ENCODE assay signal across 6 cellular contexts in the genomic region with DNA sequence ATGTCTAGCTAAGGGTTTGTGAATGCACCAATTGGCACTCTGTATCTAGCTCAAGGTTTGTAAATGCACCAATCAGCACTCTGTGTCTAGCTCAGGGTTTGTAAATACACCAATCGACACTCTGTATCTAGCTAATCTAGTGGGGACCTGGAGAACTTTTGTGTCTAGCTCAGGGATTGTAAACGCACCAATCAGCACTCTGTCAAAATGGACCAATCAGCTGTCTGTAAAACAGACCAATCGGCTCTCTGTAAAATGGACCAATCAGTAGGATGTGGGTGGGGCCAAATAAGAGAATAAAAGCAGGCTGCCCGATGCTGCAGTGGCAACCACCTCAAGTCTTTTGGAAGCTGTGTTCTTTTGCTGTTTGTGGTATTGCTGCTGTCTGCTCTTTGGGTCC.
DNase-seq lines count a peak whose midpoint lies in the region; ATAC-seq, FAIRE-seq and TF ChIP-seq lines count a peak whose summit lies in the region.
"Not testable (repeated sequence)": the region's sequence is repeated elsewhere in the genome, so short reads cannot be mapped to it uniquely, and the experiment has no call there.

No MANE protein-coding gene starts in this region.

- FAIRE-seq in A549 (lab: Jason Lieb, UNC); K562 (lab: Jason Lieb, UNC): not testable (repeated sequence)

- not testable (repeated sequence) for H3K4me1 ChIP-seq in A549; HEK293 (ENCODE audit: control insufficient read depth, insufficient read depth, low read length); K562 (replicated peaks in 1 of 2; ENCODE audit: control insufficient read depth in 2 of 2, insufficient read depth in 2 of 2, low read length in 2 of 2); mesendoderm (ENCODE audit: control insufficient read depth, low read depth, low read length)

- DNase-seq in A549 (ENCODE audit: low read depth in 1 of 2, low spot score in 1 of 2); WTC11 (ENCODE audit: low spot score); K562 (ENCODE audit: extremely low read depth in 1 of 4, low spot score in 3 of 4); mesendoderm: not testable (repeated sequence)
- DNase-seq in activated CD4-positive, alpha-beta memory T cell treated with anti-CD3 and anti-CD28 coated beads for 36 hours, result peak; percentile 8

- not testable (repeated sequence) for H3K36me3 Mint-ChIP-seq in WTC11; activated CD4-positive, alpha-beta memory T cell treated with anti-CD3 and anti-CD28 coated beads for 36 hours

- in situ Hi-C loops in K562 (cut with MboI), result not testable (repeated sequence)

- not testable (repeated sequence) for TF ChIP-seq POLR2A in A549 (IDR thresholded peaks at IDR 0.05; ENCODE audit: low read length); K562 (conservative IDR thresholded peaks at IDR 0.05)

- H3K27ac ChIP-seq in A549; HEK293 (ENCODE audit: extremely low read depth, low read depth, low read length); K562 (ENCODE audit: extremely low read depth, low read depth, low read length); mesendoderm (ENCODE audit: low read depth, low read length): not testable (repeated sequence)

- not testable (repeated sequence) for H2AK5ac ChIP-seq in mesendoderm (ENCODE audit: low read length)

- H2AFZ ChIP-seq in K562 (ENCODE audit: low read depth, low read length), result peak overlapping the region; percentile 63

- H3K36me3 ChIP-seq in HEK293 (ENCODE audit: control insufficient read depth in 2 of 2, insufficient read depth in 1 of 2, low read length in 2 of 2); K562 (ENCODE audit: control insufficient read depth, insufficient read depth, low read length); mesendoderm (ENCODE audit: control insufficient read depth, insufficient read depth, low read length): not testable (repeated sequence)

- not testable (repeated sequence) for H3K4me3 Mint-ChIP-seq in WTC11; activated CD4-positive, alpha-beta memory T cell treated with anti-CD3 and anti-CD28 coated beads for 36 hours

- H3K56ac ChIP-seq in mesendoderm (ENCODE audit: low read length), result not testable (repeated sequence)

- CTCF ChIA-PET in A549 (lab: Yijun Ruan, JAX) (interaction anchor here (0.6 to 3.6 kb wide), 10 partner anchors 10 to 282 kb away, joined by 3 to 21 read pairs (median 4); a partner anchor contains a TSS), HEK293 (lab: Yijun Ruan, JAX) (interaction anchor here (1.4 kb wide), 1 partner anchor 9 kb away, joined by 5 read pairs; no protein-coding TSS in a partner anchor), WTC11 (lab: Charles Lee) (interaction anchor here (1.2 kb wide), 1 partner anchor 250 kb away, joined by 3 read pairs; no protein-coding TSS in a partner anchor)
- CTCF ChIA-PET in activated CD4-positive, alpha-beta memory T cell treated with anti-CD3 and anti-CD28 coated beads for 36 hours (lab: Charles Lee), result interaction anchor here (1.5 kb wide), 1 partner anchor 10 kb away, joined by 3 read pairs; no protein-coding TSS in a partner anchor
- CTCF ChIA-PET in K562 (lab: Yijun Ruan, JAX; ENCODE audit: low intra/inter-chr PET ratio), result not testable (repeated sequence)

- WGBS in A549 (ENCODE audit: missing lambda C conversion rate), result 70% methylated on average over 4 of the region's 4 CpGs
- 47% methylated on average over 3 of the region's 4 CpGs for WGBS in K562 (ENCODE audit: insufficient coverage, low coverage, missing lambda C conversion rate)
- WGBS in mesendoderm (ENCODE audit: extremely low coverage, insufficient coverage, low lambda C conversion rate), result no CpG with 5 or more reads among the region's 4 CpGs

- TF ChIP-seq RAD21 in A549 (conservative IDR thresholded peaks at IDR 0.05 in 1 of 2, IDR thresholded peaks at IDR 0.05 in 1 of 2); K562 (CRISPR knock-in tag; conservative IDR thresholded peaks at IDR 0.05 in 1 of 2, IDR thresholded peaks at IDR 0.05 in 1 of 2): not testable (repeated sequence)

- H3K27me3 Mint-ChIP-seq in WTC11 (ENCODE audit: low read depth); activated CD4-positive, alpha-beta memory T cell treated with anti-CD3 and anti-CD28 coated beads for 36 hours: not testable (repeated sequence)

- TF ChIP-seq CTCF in A549 (IDR thresholded peaks at IDR 0.05); HEK293 (tag by site-specific recombination; IDR thresholded peaks at IDR 0.05); WTC11 (IDR thresholded peaks at IDR 0.05); K562 (IDR thresholded peaks at IDR 0.05 in 2 of 3, conservative IDR thresholded peaks at IDR 0.05 in 1 of 3; ENCODE audit: insufficient read depth in 2 of 3, low read depth in 1 of 3, low read length in 3 of 3): not testable (repeated sequence)

- H3K4me3 ChIP-seq in A549; HEK293 (ENCODE audit: low read depth, low read length); K562; mesendoderm (ENCODE audit: low read length): not testable (repeated sequence)

- POLR2A ChIA-PET in A549 (lab: Yijun Ruan, JAX); HEK293 (lab: Yijun Ruan, JAX); activated CD4-positive, alpha-beta memory T cell treated with anti-CD3 and anti-CD28 coated beads for 36 hours (lab: Charles Lee): not testable (repeated sequence)
- POLR2A ChIA-PET in WTC11 (lab: Charles Lee) (interaction anchor here (0.6 kb wide), 1 partner anchor 21 kb away, joined by 3 read pairs; no protein-coding TSS in a partner anchor), K562 (lab: Yijun Ruan, JAX) (interaction anchor here (0.9 to 1.4 kb wide), 2 partner anchors 9 to 15 kb away, joined by 3 to 4 read pairs; no protein-coding TSS in a partner anchor)

- H3K9me3 ChIP-seq in A549; HEK293 (ENCODE audit: control insufficient read depth, insufficient read depth, low read depth, low read length); K562 (replicated peaks; ENCODE audit: control insufficient read depth, insufficient read depth, low read depth, low read length): not testable (repeated sequence)

- H4K5ac ChIP-seq in mesendoderm (ENCODE audit: low read length), result not testable (repeated sequence)

- not testable (repeated sequence) for H3K4me2 ChIP-seq in A549; K562 (ENCODE audit: insufficient read depth, low read length); mesendoderm (ENCODE audit: low read length)

- not testable (repeated sequence) for H3K79me1 ChIP-seq in mesendoderm (ENCODE audit: low read length)

- not testable (repeated sequence) for H2BK120ac ChIP-seq in mesendoderm (ENCODE audit: low read depth, low read length)

- peak overlapping the region; percentile 57 for H3K4ac ChIP-seq in mesendoderm (ENCODE audit: low read depth, low read length)

- not testable (repeated sequence) for H3K9me1 ChIP-seq in K562 (ENCODE audit: control insufficient read depth, insufficient read depth, low read length)

- not testable (repeated sequence) for H4K20me1 ChIP-seq in K562 (replicated peaks; ENCODE audit: control insufficient read depth, insufficient read depth, low read length)

- not testable (repeated sequence) for TF ChIP-seq EP300 in A549 (IDR thresholded peaks at IDR 0.05); K562 (IDR thresholded peaks at IDR 0.05; ENCODE audit: low read length)

- not testable (repeated sequence) for BruUV-seq in K562 (replicated peaks; lab: Mats Ljungman, UMichigan)

- H3K9me3 Mint-ChIP-seq in WTC11, result peaks cover 11% of the 10 kb centered on the region
- H3K9me3 Mint-ChIP-seq in activated CD4-positive, alpha-beta memory T cell treated with anti-CD3 and anti-CD28 coated beads for 36 hours, result not testable (repeated sequence)

- H3K27ac Mint-ChIP-seq in WTC11; activated CD4-positive, alpha-beta memory T cell treated with anti-CD3 and anti-CD28 coated beads for 36 hours: not testable (repeated sequence)

- not testable (repeated sequence) for H4K8ac ChIP-seq in mesendoderm (ENCODE audit: low read depth, low read length)

- not testable (repeated sequence) for H2BK5ac ChIP-seq in mesendoderm (ENCODE audit: low read length)

- not testable (repeated sequence) for H2BK15ac ChIP-seq in mesendoderm (replicated peaks; ENCODE audit: low read depth)

- intact Hi-C loops in activated CD4-positive, alpha-beta memory T cell treated with anti-CD3 and anti-CD28 coated beads for 36 hours (cut with micrococcal nuclease); K562 (cut with micrococcal nuclease): not testable (repeated sequence)

- H3K9ac ChIP-seq in K562 (ENCODE audit: insufficient read depth in 1 of 2, low read depth in 2 of 2, low read length in 2 of 2); mesendoderm (ENCODE audit: low read length): not testable (repeated sequence)

- H3K27me3 ChIP-seq in K562 (ENCODE audit: control insufficient read depth in 2 of 2, insufficient read depth in 2 of 2, low read length in 2 of 2); mesendoderm (ENCODE audit: insufficient read depth, low read length, poor library complexity): not testable (repeated sequence)

- not testable (repeated sequence) for H3K18ac ChIP-seq in mesendoderm (ENCODE audit: low read length)

- not testable (repeated sequence) for H3K79me2 ChIP-seq in K562 (ENCODE audit: control insufficient read depth, insufficient read depth, low read length); mesendoderm (ENCODE audit: control insufficient read depth, insufficient read depth, low read length)

- ATAC-seq in A549, WTC11, K562: not testable (repeated sequence)

- H3K23ac ChIP-seq in mesendoderm (ENCODE audit: low read length), result not testable (repeated sequence)

- H3K4me1 Mint-ChIP-seq in WTC11; activated CD4-positive, alpha-beta memory T cell treated with anti-CD3 and anti-CD28 coated beads for 36 hours (ENCODE audit: low read depth): not testable (repeated sequence)

TF ChIP-seq in A549, 52 proteins besides CTCF, POLR2A, EP300 and RAD21:
- TF ChIP-seq MAFK (IDR thresholded peaks at IDR 0.05; ENCODE audit: partially characterized antibody), result peak; percentile 34

TF ChIP-seq in K562, 482 proteins besides CTCF, POLR2A, EP300 and RAD21 (continues in another document):
- TF ChIP-seq ASH1L (IDR thresholded peaks at IDR 0.05; ENCODE audit: borderline replicate concordance, low read depth, partially characterized antibody), result peak; percentile 48
- peak; percentile 70 for TF ChIP-seq NFYB (IDR thresholded peaks at IDR 0.05; ENCODE audit: extremely low read depth, insufficient read length)
